1 cellular context compared by ENCODE assay signal in genomic region chr5:173618927-173619519, GRCh38.
TF ChIP-seq lines count a peak whose summit lies in the region.

No MANE protein-coding gene starts in this region.

TF ChIP-seq in HepG2, 621 proteins besides CTCF, POLR2A, EP300 and RAD21 (continued from another document):
- TF ChIP-seq SMC3 (IDR thresholded peaks at IDR 0.05; ENCODE audit: low read length), result peak; percentile 96
- TF ChIP-seq PAWR (CRISPR knock-in tag; IDR thresholded peaks at IDR 0.05; ENCODE audit: borderline replicate concordance), result no peak
- TF ChIP-seq GATAD1 (CRISPR knock-in tag; IDR thresholded peaks at IDR 0.05), result no peak
- TF ChIP-seq FOXJ3 (CRISPR knock-in tag; IDR thresholded peaks at IDR 0.05; ENCODE audit: borderline replicate concordance), result peak; percentile 48; the same call in 1 of the 2 replicates
- 0 out of 2 replicates have a peak, but pooled peaks have one; percentile 40 for TF ChIP-seq IRF2 (CRISPR knock-in tag; IDR thresholded peaks at IDR 0.05)
- no peak for TF ChIP-seq ZNF24 (IDR thresholded peaks at IDR 0.05)
- TF ChIP-seq SNAPC5 (CRISPR knock-in tag; IDR thresholded peaks at IDR 0.05; ENCODE audit: borderline replicate concordance), result peak; percentile 29; the same call in 1 of the 2 replicates
- TF ChIP-seq NFKBIZ (CRISPR knock-in tag; IDR thresholded peaks at IDR 0.05), result no peak
- no peak for TF ChIP-seq SATB2 (CRISPR knock-in tag; IDR thresholded peaks at IDR 0.05)
- 0 out of 2 replicates have a peak, but pooled peaks have one; percentile 35 for TF ChIP-seq ZNF124 (CRISPR knock-in tag; IDR thresholded peaks at IDR 0.05)
- peak; percentile 10 for TF ChIP-seq ZFP36 (IDR thresholded peaks at IDR 0.05; ENCODE audit: borderline replicate concordance, low read depth, low read length, partially characterized antibody)
- no peak for TF ChIP-seq LCORL (IDR thresholded peaks at IDR 0.05)
- TF ChIP-seq LCORL (CRISPR knock-in tag; IDR thresholded peaks at IDR 0.05), result peak; percentile 35; the same call in 1 of the 2 replicates
- peak; percentile 57; the same call in 1 of the 2 replicates for TF ChIP-seq REPIN1 (CRISPR knock-in tag; IDR thresholded peaks at IDR 0.05; ENCODE audit: borderline replicate concordance, low read depth)
- 0 out of 4 replicates have a peak, but pooled peaks of 1 of the 2 experiments have one; percentile 29 for TF ChIP-seq KLF16 (CRISPR knock-in tag; IDR thresholded peaks at IDR 0.05)
- no peak for TF ChIP-seq FOXA1 (IDR thresholded peaks at IDR 0.05)
- TF ChIP-seq FOXA1 (CRISPR knock-in tag; IDR thresholded peaks at IDR 0.05), result 0 out of 2 replicates have a peak, but pooled peaks have one; percentile 27
- TF ChIP-seq MIXL1 (CRISPR knock-in tag; IDR thresholded peaks at IDR 0.05), result 0 out of 2 replicates have a peak, but pooled peaks have one; percentile 41
- 0 out of 2 replicates have a peak, but pooled peaks have one; percentile 41 for TF ChIP-seq ZSCAN29 (CRISPR knock-in tag; conservative IDR thresholded peaks at IDR 0.05)
- TF ChIP-seq SMYD3 (CRISPR knock-in tag; IDR thresholded peaks at IDR 0.05), result peak; percentile 58; the same call in 1 of the 2 replicates
- TF ChIP-seq ZSCAN31 (CRISPR knock-in tag; IDR thresholded peaks at IDR 0.05; ENCODE audit: low read depth), result 0 out of 2 replicates have a peak, but pooled peaks have one; percentile 26
- TF ChIP-seq ARID5B (CRISPR knock-in tag; IDR thresholded peaks at IDR 0.05), result peak; percentile 39; the same call in 1 of the 2 replicates
- no peak for TF ChIP-seq KAT7 (CRISPR knock-in tag; IDR thresholded peaks at IDR 0.05; ENCODE audit: borderline replicate concordance)
- TF ChIP-seq ZKSCAN8 (CRISPR knock-in tag; IDR thresholded peaks at IDR 0.05; ENCODE audit: borderline replicate concordance), result 0 out of 2 replicates have a peak, but pooled peaks have one; percentile 34
- 0 out of 2 replicates have a peak, but pooled peaks have one; percentile 25 for TF ChIP-seq SAP130 (CRISPR knock-in tag; IDR thresholded peaks at IDR 0.05; ENCODE audit: low read depth)
- no peak for TF ChIP-seq ZNF792 (CRISPR knock-in tag; IDR thresholded peaks at IDR 0.05)
- peak in 1 of 2 experiments; percentile 59; a peak in 1 of 4 replicates for TF ChIP-seq HMGXB4 (CRISPR knock-in tag; IDR thresholded peaks at IDR 0.05; ENCODE audit: borderline replicate concordance in 1 of 2, low read depth in 1 of 2)
- TF ChIP-seq ZBTB25 (CRISPR knock-in tag; IDR thresholded peaks at IDR 0.05), result 0 out of 2 replicates have a peak, but pooled peaks have one; percentile 37
- TF ChIP-seq ZNF33B (CRISPR knock-in tag; IDR thresholded peaks at IDR 0.05), result no peak
- peak; percentile 99 for TF ChIP-seq STAG1 (CRISPR knock-in tag; IDR thresholded peaks at IDR 0.05)
- no peak for TF ChIP-seq MYPOP (CRISPR knock-in tag; IDR thresholded peaks at IDR 0.05)
- peak; percentile 66 for TF ChIP-seq THAP11 (CRISPR knock-in tag; IDR thresholded peaks at IDR 0.05)
- TF ChIP-seq TARDBP (CRISPR knock-in tag; IDR thresholded peaks at IDR 0.05), result peak; percentile 45; the same call in 1 of the 2 replicates
- 0 out of 2 replicates have a peak, but pooled peaks have one; percentile 25 for TF ChIP-seq ZGPAT (CRISPR knock-in tag; IDR thresholded peaks at IDR 0.05)
- TF ChIP-seq ARID2 (CRISPR knock-in tag; IDR thresholded peaks at IDR 0.05; ENCODE audit: borderline replicate concordance), result 0 out of 2 replicates have a peak, but pooled peaks have one; percentile 30
- TF ChIP-seq MED1 (CRISPR knock-in tag; IDR thresholded peaks at IDR 0.05), result 0 out of 2 replicates have a peak, but pooled peaks have one; percentile 32
